Comparison of ENCODE assay signal across 23 cellular contexts in the genomic region with DNA sequence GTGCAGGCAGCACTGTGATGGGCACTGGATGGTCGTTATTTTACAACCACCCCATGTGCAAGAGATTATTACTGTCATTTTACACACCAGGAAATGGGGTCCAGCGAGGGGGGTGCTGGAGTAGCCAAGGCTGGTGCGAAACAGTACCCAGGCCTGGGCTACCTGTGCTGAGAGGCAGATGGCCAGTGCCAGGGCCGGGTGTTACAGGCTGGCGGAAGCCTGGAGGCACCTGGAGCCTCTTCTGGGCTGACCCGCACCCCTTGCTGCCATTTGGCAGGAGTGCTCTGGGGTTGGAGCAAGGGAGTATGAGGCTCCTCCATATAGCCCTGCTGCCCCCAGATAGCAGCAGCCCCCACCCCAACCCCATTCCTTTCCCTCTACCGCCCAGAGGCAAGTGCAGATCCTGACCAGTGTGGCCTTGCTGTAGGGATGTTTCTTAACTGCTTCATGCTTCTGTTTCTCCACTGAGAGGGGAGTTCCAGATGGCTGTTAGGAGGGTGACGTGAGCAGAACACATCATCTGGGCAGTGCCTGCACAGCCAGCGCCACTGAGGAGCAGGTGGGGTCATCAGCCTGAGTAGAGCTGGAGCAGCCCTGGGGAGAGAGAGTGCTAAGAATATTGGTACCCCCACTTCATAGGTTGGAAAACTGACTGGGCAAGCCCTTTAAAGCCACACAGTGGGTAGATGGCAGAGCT. TPM values are rescaled to one million over a fixed set of nuclear protein-coding genes. Genes with fewer than 3 reads are reported as not detected.
A peak's percentile ranks its signal among the peaks of the same experiment; 100 is the strongest.
DNase-seq lines count a peak whose midpoint lies in the region; ATAC-seq and TF ChIP-seq lines count a peak whose summit lies in the region.
"Had no signal": no experiment of that assay in that cellular context is flagged by ENCODE, and none has a peak within 500 bp of the region (broad histone marks: within the 10 kb centered on the region; RNA-seq: fewer than 3 reads in every experiment).

No MANE protein-coding gene starts in this region.

- no peak overlapping the region for H2AK5ac ChIP-seq in H9 (ENCODE audit: insufficient read length, low read length)

- no peak overlapping the region for H2BK120ac ChIP-seq in H9 (ENCODE audit: low read depth, low read length, poor library complexity, severe bottlenecking)

- 93% methylated on average over 9 of the region's 9 CpGs for WGBS in hepatocyte (ENCODE audit: low lambda C conversion rate, missing lambda C conversion rate)
- no CpG with 5 or more reads among the region's 9 CpGs for whole genome bisulfite sequencing in H9 (ENCODE audit: extremely low coverage, insufficient read length, low lambda C conversion rate)

- no peak overlapping the region for H2BK12ac ChIP-seq in H9 (ENCODE audit: insufficient read length, low read depth, low read length)

- H3K18ac ChIP-seq in H9 (ENCODE audit: insufficient read length, low read depth, low read length) = no peak overlapping the region

- no peak for TF ChIP-seq CTCF in HFFc6 (IDR thresholded peaks at IDR 0.05)
- no peak for TF ChIP-seq CTCF in hepatocyte (IDR thresholded peaks at IDR 0.05; ENCODE audit: poor library complexity)
- no peak for TF ChIP-seq CTCF in H9 (conservative IDR thresholded peaks at IDR 0.05)
- no peak for TF ChIP-seq CTCF in Calu3 (IDR thresholded peaks at IDR 0.05; ENCODE audit: unreplicated experiment)

- no peaks in the 10 kb centered on the region for H3K79me1 ChIP-seq in H9 (ENCODE audit: insufficient read depth, low read depth, low read length, poor library complexity, severe bottlenecking)

- H3K4me3 ChIP-seq in hepatocyte = no peak overlapping the region
- no peak overlapping the region for H3K4me3 ChIP-seq in stomach smooth muscle (ENCODE audit: low read length in 2 of 2)
- H3K4me3 ChIP-seq: SK-N-MC had no signal

- no peaks in the 10 kb centered on the region for H3K36me3 ChIP-seq in hepatocyte (replicated peaks; ENCODE audit: insufficient read depth, low read depth)
- H3K36me3 ChIP-seq in stomach smooth muscle (ENCODE audit: control insufficient read depth in 2 of 2, insufficient read depth in 2 of 2, low read length in 2 of 2) = peaks cover 12 to 17% of the 10 kb centered on the region in 2 donors

- no peak overlapping the region for H3K14ac ChIP-seq in H9 (ENCODE audit: insufficient read depth, low read length)

- H3K27ac Mint-ChIP-seq in HFFc6 = peak overlapping the region; percentile 100
- H3K27ac Mint-ChIP-seq in H9 = 0 out of 7 replicates have a peak overlapping the region, but pooled peaks of 1 of the 3 experiments have one; percentile 64
- H3K27ac Mint-ChIP-seq in Calu3 (ENCODE audit: unreplicated experiment) = no peak overlapping the region
- H3K27ac Mint-ChIP-seq: activated CD8-positive, alpha-beta memory T cell treated with anti-CD3 and anti-CD28 coated beads, Interleukin-2, amount 10 ng/mL, durations not matched to agents 7 days and 5 days; activated T-helper 2 cell treated with anti-CD3 and anti-CD28 coated beads, Interferon-gamma antibody, Interleukin-2, Interleukin-4, amounts not matched to agents 10 μg/mL and 5 μg/mL and 100 μg/mL, durations not matched to agents 14 hours and 24 hours and 36 hours; CD8-positive, alpha-beta T cell; stimulated activated memory B cell treated with anti-CD40 and anti-IgM and Interleukin-4, amounts not matched to agents 10 μg/mL and 1 μg/mL and 100 μg/mL, for 72 hours had no signal

- H3T11ph ChIP-seq in H9 (ENCODE audit: low read length) = no peak overlapping the region

- intact Hi-C loops in Calu3 (cut with micrococcal nuclease; ENCODE audit: unreplicated experiment) = no loop called here

- H3K9me3 ChIP-seq in hepatocyte (ENCODE audit: low read depth) (no peaks in the 10 kb centered on the region), stomach smooth muscle (ENCODE audit: control insufficient read depth in 2 of 2, low read length in 2 of 2) (no peaks in the 10 kb centered on the region), H9 (ENCODE audit: control insufficient read depth, low read depth, low read length) (no peaks in the 10 kb centered on the region)

- CTCF ChIA-PET in Calu3 (lab: Charles Lee) = interaction anchor here (1.6 kb wide), 1 partner anchor 32 kb away, joined by 3 read pairs; no protein-coding TSS in a partner anchor

- H3K9ac ChIP-seq in stomach smooth muscle (ENCODE audit: low read length in 2 of 2) = no peak overlapping the region
- H3K9ac ChIP-seq in H9 (ENCODE audit: extremely low read depth, insufficient read length, low read length) = no peak overlapping the region

- no TSS peak for BruUV-seq in Calu3 (replicated peaks; lab: Mats Ljungman, UMichigan)

- H3K23ac ChIP-seq in H9 (ENCODE audit: insufficient read length, low read depth, low read length) = no peak overlapping the region

- H4K5ac ChIP-seq in H9 (ENCODE audit: insufficient read length, low read depth, low read length) = no peak overlapping the region

- H3K4me3 Mint-ChIP-seq in HFFc6 = peak overlapping the region; percentile 5; the same call in 1 of the 2 replicates
- H3K4me3 Mint-ChIP-seq in H9 = no peak overlapping the region
- no peak overlapping the region for H3K4me3 Mint-ChIP-seq in Calu3 (ENCODE audit: low read depth, unreplicated experiment)
- H3K4me3 Mint-ChIP-seq: activated CD8-positive, alpha-beta memory T cell treated with anti-CD3 and anti-CD28 coated beads, Interleukin-2, amount 10 ng/mL, durations not matched to agents 7 days and 5 days; CD8-positive, alpha-beta T cell; stimulated activated memory B cell treated with anti-CD40 and anti-IgM and Interleukin-4, amounts not matched to agents 10 μg/mL and 1 μg/mL and 100 μg/mL, for 72 hours had no signal

- no peak overlapping the region for H2BK15ac ChIP-seq in H9 (ENCODE audit: low read depth, low read length)

- 0 out of 2 replicates have a peak, but pooled peaks cover 4% of the 10 kb centered on the region for H3K9me3 Mint-ChIP-seq in HFFc6
- no peaks in the 10 kb centered on the region for H3K9me3 Mint-ChIP-seq in H9
- no peaks in the 10 kb centered on the region for H3K9me3 Mint-ChIP-seq in Calu3 (ENCODE audit: low read depth, unreplicated experiment)
- H3K9me3 Mint-ChIP-seq: activated T-helper 2 cell treated with anti-CD3 and anti-CD28 coated beads, Interferon-gamma antibody, Interleukin-2, Interleukin-4, amounts not matched to agents 10 μg/mL and 5 μg/mL and 100 μg/mL, durations not matched to agents 14 hours and 24 hours and 36 hours; CD8-positive, alpha-beta T cell; stimulated activated memory B cell treated with anti-CD40 and anti-IgM and Interleukin-4, amounts not matched to agents 10 μg/mL and 1 μg/mL and 100 μg/mL, for 72 hours had no signal

- ATAC-seq in GM21529 (IDR thresholded peaks at IDR 0.05; ENCODE audit: unreplicated experiment) = no peak
- ATAC-seq: activated CD8-positive, alpha-beta memory T cell treated with anti-CD3 and anti-CD28 coated beads, Interleukin-2, amount 10 ng/mL, durations not matched to agents 7 days and 5 days; CD8-positive, alpha-beta T cell; PC-3; stimulated activated memory B cell treated with anti-CD40 and anti-IgM and Interleukin-4, amounts not matched to agents 10 μg/mL and 1 μg/mL and 100 μg/mL, for 72 hours had no signal

- H3K4me2 ChIP-seq in hepatocyte (no peak overlapping the region), H9 (ENCODE audit: insufficient read depth, insufficient read length, low read length) (no peak overlapping the region)

- no peak overlapping the region for H3K56ac ChIP-seq in H9 (ENCODE audit: insufficient read length, low read depth, low read length)

- H3K27me3 Mint-ChIP-seq in HFFc6 (ENCODE audit: insufficient read depth) (peaks cover 15% of the 10 kb centered on the region), H9 (ENCODE audit: low read depth) (no peaks in the 10 kb centered on the region), Calu3 (ENCODE audit: unreplicated experiment) (no peaks in the 10 kb centered on the region)
- H3K27me3 Mint-ChIP-seq: activated CD8-positive, alpha-beta memory T cell treated with anti-CD3 and anti-CD28 coated beads, Interleukin-2, amount 10 ng/mL, durations not matched to agents 7 days and 5 days had no signal

- H4K8ac ChIP-seq in H9 (replicated peaks; ENCODE audit: insufficient read length, low read depth, low read length) = no peak overlapping the region

- H2AFZ ChIP-seq in hepatocyte (no peak overlapping the region), H9 (ENCODE audit: low read length) (no peak overlapping the region)

- no peak overlapping the region for H2BK20ac ChIP-seq in H9 (ENCODE audit: low read depth, low read length, poor library complexity, severe bottlenecking)

- H3K36me3 Mint-ChIP-seq in HFFc6 (ENCODE audit: low read depth) (peaks cover 14% of the 10 kb centered on the region), H9 (ENCODE audit: insufficient read depth in 1 of 3, low read depth in 3 of 3) (peaks cover 7 to 17% (median 11%) of the 10 kb centered on the region in 3 experiments), Calu3 (ENCODE audit: insufficient read depth, unreplicated experiment) (peaks cover 37% of the 10 kb centered on the region)
- H3K36me3 Mint-ChIP-seq: activated CD8-positive, alpha-beta memory T cell treated with anti-CD3 and anti-CD28 coated beads, Interleukin-2, amount 10 ng/mL, durations not matched to agents 7 days and 5 days; CD8-positive, alpha-beta T cell; stimulated activated memory B cell treated with anti-CD40 and anti-IgM and Interleukin-4, amounts not matched to agents 10 μg/mL and 1 μg/mL and 100 μg/mL, for 72 hours had no signal

- H3K4me1 Mint-ChIP-seq in HFFc6 (ENCODE audit: low read depth) (peaks cover 65% of the 10 kb centered on the region), H9 (peaks cover 0 to 8% of the 10 kb centered on the region in 2 experiments; a peak in 1 of 4 replicates), Calu3 (ENCODE audit: low read depth, unreplicated experiment) (peaks cover 76% of the 10 kb centered on the region)
- H3K4me1 Mint-ChIP-seq: stimulated activated memory B cell treated with anti-CD40 and anti-IgM and Interleukin-4, amounts not matched to agents 10 μg/mL and 1 μg/mL and 100 μg/mL, for 72 hours had no signal

- no peaks in the 10 kb centered on the region for H3K9me2 ChIP-seq in hepatocyte (replicated peaks; ENCODE audit: insufficient read depth)

- H3K4me1 ChIP-seq in hepatocyte (ENCODE audit: insufficient read depth) (peaks cover 58% of the 10 kb centered on the region), stomach smooth muscle (ENCODE audit: control insufficient read depth, insufficient read depth, low read length) (peaks cover 55% of the 10 kb centered on the region), H9 (ENCODE audit: insufficient read depth, low read length) (0 out of 2 replicates have a peak, but pooled peaks cover 2% of the 10 kb centered on the region)

- peak overlapping the region; percentile 84 for H3K27ac ChIP-seq in hepatocyte
- H3K27ac ChIP-seq in stomach smooth muscle (ENCODE audit: low read length) = peak overlapping the region; percentile 53
- no peak overlapping the region for H3K27ac ChIP-seq in H9 (ENCODE audit: insufficient read length, low read depth, low read length)
- H3K27ac ChIP-seq: SK-N-MC had no signal

- H3K79me2 ChIP-seq in hepatocyte = peaks cover 5% of the 10 kb centered on the region
- no peaks in the 10 kb centered on the region for H3K79me2 ChIP-seq in H9 (ENCODE audit: insufficient read depth, low read length)

- H4K91ac ChIP-seq in H9 (ENCODE audit: insufficient read length, low read depth, low read length) = no peak overlapping the region

- H3K23me2 ChIP-seq in H9 (ENCODE audit: insufficient read length, low read depth, low read length, poor library complexity, severe bottlenecking) = no peaks in the 10 kb centered on the region

- no peak overlapping the region for H3K4ac ChIP-seq in H9 (ENCODE audit: low read depth, low read length)

- H2BK5ac ChIP-seq in H9 (ENCODE audit: insufficient read length, low read length) = no peak overlapping the region

- H3K27me3 ChIP-seq in hepatocyte = no peaks in the 10 kb centered on the region
- no peaks in the 10 kb centered on the region for H3K27me3 ChIP-seq in stomach smooth muscle (ENCODE audit: control insufficient read depth in 1 of 2, insufficient read depth in 2 of 2, low read length in 2 of 2)
- no peaks in the 10 kb centered on the region for H3K27me3 ChIP-seq in H9 (ENCODE audit: insufficient read depth, low read length)

- DNase-seq in HFFc6 (no peak), amniotic epithelial cell (ENCODE audit: low read depth) (peak; percentile 36), hepatocyte (ENCODE audit: low spot score) (no peak), H9 (no peak), Calu3 (no peak)
- DNase-seq in activated CD4-positive, alpha-beta T cell treated with anti-CD3 and anti-CD28 coated beads for 1 hour = no peak
- DNase-seq: activated CD8-positive, alpha-beta memory T cell treated with anti-CD3 and anti-CD28 coated beads, Interleukin-2, amount 10 ng/mL, durations not matched to agents 7 days and 5 days; CD8-positive, alpha-beta T cell; central memory CD4-positive, alpha-beta T cell; effector memory CD4-positive, alpha-beta T cell; HCEC 1CT; hippocampal formation; KBM-7; NCI-H2081; PC-3; stimulated activated CD4-positive, alpha-beta T cell treated with anti-CD3 and anti-CD28 coated beads, Interleukin-15, amount 100 ng/mL, for 24 hours; T1000 had no signal

- H4K20me1 ChIP-seq in hepatocyte (ENCODE audit: insufficient read depth, poor library complexity, severe bottlenecking) (no peaks in the 10 kb centered on the region), H9 (ENCODE audit: control insufficient read depth, insufficient read depth, insufficient read length) (no peaks in the 10 kb centered on the region)

RNA-seq across cellular contexts. Expression of a gene that starts 15.3 kb away (rescaled TPM):
- total RNA-seq in HFFc6 (2021; fragmentation: NEBNext Ultra II Directional; extraction: Animal tissue kit (Norgen Biotek cat#: 25700)) = 10 to 100 TPM; 23.3 to 28.1 (median 25.3) TPM
- total RNA-seq in hepatocyte = 14.8 and 17.8 TPM in 2 replicates
- 21.1 and 21.8 TPM in 2 replicates for polyA plus RNA-seq in hepatocyte
- 17.7 and 18.7 TPM in 2 replicates for total RNA-seq in H9 (2021)
- 23.2 and 24.1 TPM in 2 replicates for total RNA-seq in Calu3 (2022)

RNA-seq across cellular contexts. Expression of a gene that starts 22.9 kb away (rescaled TPM):
- total RNA-seq in HFFc6 (2021; fragmentation: NEBNext Ultra II Directional; extraction: Animal tissue kit (Norgen Biotek cat#: 25700)) = 10 to 100 TPM; 55.1 to 62.9 (median 58.7) TPM
- 142 and 155 TPM in 2 replicates for total RNA-seq in hepatocyte
- 117 and 144 TPM in 2 replicates for polyA plus RNA-seq in hepatocyte
- 97.9 and 106 TPM in 2 replicates for total RNA-seq in H9 (2021)
- 77.8 and 91.5 TPM in 2 replicates for total RNA-seq in Calu3 (2022)

RNA-seq across cellular contexts. Expression of a gene that starts 37.4 kb away (rescaled TPM):
- 10 to 100 TPM; 22.5 to 28.4 (median 25.1) TPM for total RNA-seq in HFFc6 (2021; fragmentation: NEBNext Ultra II Directional; extraction: Animal tissue kit (Norgen Biotek cat#: 25700))
- total RNA-seq in hepatocyte = 25.2 and 25.6 TPM in 2 replicates
- polyA plus RNA-seq in hepatocyte = 28.8 and 33.2 TPM in 2 replicates
- 29.8 and 32.7 TPM in 2 replicates for total RNA-seq in H9 (2021)
- 24.5 and 28.0 TPM in 2 replicates for total RNA-seq in Calu3 (2022)

RNA-seq across cellular contexts. Expression of a gene that starts 49.7 kb away (rescaled TPM):
- 100 to 1,000 TPM in 1 of 6 experiments, 10 to 100 TPM in 5; 81.2 to 111 (median 95.7) TPM for total RNA-seq in HFFc6 (2021; fragmentation: NEBNext Ultra II Directional; extraction: Animal tissue kit (Norgen Biotek cat#: 25700))
- total RNA-seq in hepatocyte (3.2 and 6.4 TPM in 2 replicates), H9 (2021) (2.0 and 2.1 TPM in 2 replicates), Calu3 (2022) (0.05 TPM in 1 of 2 replicates, not detected in the other)
- polyA plus RNA-seq in hepatocyte = 7.8 and 8.6 TPM in 2 replicates
- total RNA-seq: CD8-positive, alpha-beta T cell had no signal
- polyA plus RNA-seq: neural cell had no signal
